In the genomic region with DNA sequence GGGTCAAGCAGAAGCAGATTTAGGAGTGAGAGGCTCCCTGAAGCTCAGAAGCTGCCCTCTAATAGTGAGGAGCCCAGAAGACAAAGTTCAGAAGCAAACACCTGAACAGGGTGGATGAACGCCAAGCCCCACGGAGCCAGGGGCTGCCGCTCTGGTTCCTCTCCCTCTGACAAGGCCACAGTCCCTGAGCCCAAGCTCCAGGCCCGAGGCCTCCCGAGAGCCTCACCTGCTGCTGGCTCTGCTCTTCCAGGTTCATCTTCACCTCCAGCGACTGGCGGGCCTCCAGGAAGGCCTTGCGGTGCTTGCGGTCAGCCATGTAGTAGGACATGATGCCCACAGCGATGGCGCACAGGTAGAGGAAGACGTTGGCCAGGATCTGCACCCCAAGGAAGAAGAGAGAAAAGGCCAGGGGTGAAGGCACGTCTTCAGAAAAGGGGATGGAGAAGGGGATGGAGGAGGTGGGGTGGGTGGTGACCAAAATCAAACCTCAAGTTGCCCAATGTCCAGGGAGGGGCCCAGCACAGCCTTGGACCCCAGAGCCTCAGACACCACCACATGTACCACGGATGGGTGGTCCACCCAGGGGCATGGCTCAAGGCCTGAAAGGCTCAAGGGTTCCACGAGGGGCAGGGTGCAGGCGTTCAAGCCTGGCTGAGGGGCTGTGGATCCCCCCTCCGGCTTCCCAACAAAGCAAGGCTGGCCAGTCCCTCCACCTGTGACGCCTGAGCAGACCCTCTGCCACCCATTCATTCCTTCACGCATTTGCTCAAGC, we compare ENCODE assay signal across 22 cellular contexts. TPM values are rescaled to one million over a fixed set of nuclear protein-coding genes. Genes with fewer than 3 reads are reported as not detected.
DNase-seq lines count a peak whose midpoint lies in the region; ATAC-seq and TF ChIP-seq lines count a peak whose summit lies in the region.
"Had no signal": no experiment of that assay in that cellular context is flagged by ENCODE, and none has a peak within 500 bp of the region (broad histone marks: within the 10 kb centered on the region; RNA-seq: fewer than 3 reads in every experiment).

No MANE protein-coding gene starts in this region.

- ATAC-seq in heart left ventricle, result peak in 1 of 4 donors; percentile 10
- no peak for ATAC-seq in left cardiac atrium
- no peak for ATAC-seq in GM21825 (IDR thresholded peaks at IDR 0.05; ENCODE audit: unreplicated experiment)
- ATAC-seq: T-cell had no signal

- WGBS in heart left ventricle, 4 donors, result 95 to 98% (median 96%) methylated on average over 19 of the region's 19 CpGs
- WGBS in esophagus muscularis mucosa, result 97% methylated on average over 14 of the region's 19 CpGs
- 95% methylated on average over 19 of the region's 19 CpGs for WGBS in urinary bladder

- TF ChIP-seq CTCF in heart left ventricle (IDR thresholded peaks at IDR 0.05), result no peak
- TF ChIP-seq CTCF in esophagus muscularis mucosa (IDR thresholded peaks at IDR 0.05), result no peak
- TF ChIP-seq CTCF in parathyroid adenoma (IDR thresholded peaks at IDR 0.05), result no peak

- no peaks in the 10 kb centered on the region for H3K79me2 ChIP-seq in parathyroid adenoma
- H3K79me2 ChIP-seq: hepatocyte had no signal

- H2AFZ ChIP-seq in parathyroid adenoma, result peak overlapping the region; percentile 78
- H2AFZ ChIP-seq: hepatocyte had no signal

- H3K4me2 ChIP-seq in parathyroid adenoma (ENCODE audit: low read length), result no peak overlapping the region
- H3K4me2 ChIP-seq: hepatocyte had no signal

- peak overlapping the region in 11 of 12 donors; percentile 10 to 81 (median 46) for H3K27ac ChIP-seq in heart left ventricle
- H3K27ac ChIP-seq in esophagus muscularis mucosa (replicated peaks in 1 of 4), result peak overlapping the region; percentile 48 to 67 (median 62)
- H3K27ac ChIP-seq in parathyroid adenoma, result peak overlapping the region; percentile 59
- peak overlapping the region; percentile 26 for H3K27ac ChIP-seq in urinary bladder (ENCODE audit: low read depth)
- H3K27ac ChIP-seq: hepatocyte, suprapubic skin had no signal

- H3K36me3 ChIP-seq in heart left ventricle, result no peaks in the 10 kb centered on the region
- peaks cover 0 to 4% (median 0%) of the 10 kb centered on the region in 4 donors for H3K36me3 ChIP-seq in esophagus muscularis mucosa
- H3K36me3 ChIP-seq in parathyroid adenoma (ENCODE audit: control insufficient read depth, insufficient read depth, low read length), result no peaks in the 10 kb centered on the region
- H3K36me3 ChIP-seq in urinary bladder (ENCODE audit: insufficient read depth), result no peaks in the 10 kb centered on the region
- H3K36me3 ChIP-seq: adrenal gland had no signal

- no peak for TF ChIP-seq POLR2A in heart left ventricle (IDR thresholded peaks at IDR 0.05)
- no peak for TF ChIP-seq POLR2A in esophagus muscularis mucosa (IDR thresholded peaks at IDR 0.05; ENCODE audit: low read depth)

- H3K9ac ChIP-seq in parathyroid adenoma, result no peak overlapping the region

- intact Hi-C loops in heart left ventricle (cut with DNase I), result no loop called here
- intact Hi-C loops in left cardiac atrium (cut with DNase I), result no loop called here
- intact Hi-C loops in esophagus muscularis mucosa (cut with DNase I), result no loop called here

- H3K27me3 ChIP-seq in heart left ventricle (no peaks in the 10 kb centered on the region), esophagus muscularis mucosa (no peaks in the 10 kb centered on the region), parathyroid adenoma (ENCODE audit: control insufficient read depth, insufficient read depth, low read length) (no peaks in the 10 kb centered on the region)
- H3K27me3 ChIP-seq: adrenal gland, hepatocyte, spleen, suprapubic skin had no signal

- no peak overlapping the region for H3K4me3 ChIP-seq in heart left ventricle
- H3K4me3 ChIP-seq in esophagus muscularis mucosa, result no peak overlapping the region
- H3K4me3 ChIP-seq in parathyroid adenoma (ENCODE audit: low read depth, low read length), result no peak overlapping the region
- H3K4me3 ChIP-seq in urinary bladder (ENCODE audit: low read depth, low read length), result no peak overlapping the region
- H3K4me3 ChIP-seq: adrenal gland, hepatocyte, spleen, suprapubic skin had no signal

- no peak for DNase-seq in heart left ventricle
- DNase-seq in left cardiac atrium, result no peak
- no peak for DNase-seq in esophagus muscularis mucosa (ENCODE audit: extremely low spot score)
- no peak for DNase-seq in hepatic stellate cell (ENCODE audit: low spot score)
- DNase-seq in activated naive CD4-positive, alpha-beta T cell (lab: John Stamatoyannopoulos, UW), result no peak
- DNase-seq: 8988T; activated CD4-positive, alpha-beta T cell treated with anti-CD3 and anti-CD28 coated beads, Interleukin-2, amount 50 U/mL, for 1 hour; activated CD8-positive, alpha-beta memory T cell treated with anti-CD3 and anti-CD28 coated beads, Interleukin-2, amount 50 U/mL, for 4 hours; activated effector memory CD4-positive, alpha-beta T cell treated with Interleukin-2 at 50 U/mL for 16 hours; COR-L47; effector memory CD4-positive, alpha-beta T cell; naive B cell; NCI-H69; SHP77 treated with DMSO at 0.1 percent for 48 hours; spleen; T-cell had no signal

- TF ChIP-seq EP300 in esophagus muscularis mucosa (IDR thresholded peaks at IDR 0.05), result no peak

- no peaks in the 10 kb centered on the region for H3K9me3 ChIP-seq in heart left ventricle
- no peaks in the 10 kb centered on the region for H3K9me3 ChIP-seq in esophagus muscularis mucosa
- H3K9me3 ChIP-seq in parathyroid adenoma (ENCODE audit: control insufficient read depth, low read length), result no peaks in the 10 kb centered on the region
- H3K9me3 ChIP-seq: adrenal gland, spleen, suprapubic skin had no signal

- peaks cover 0 to 37% (median 10%) of the 10 kb centered on the region in 12 donors for H3K4me1 ChIP-seq in heart left ventricle
- peaks cover 22 to 43% (median 34%) of the 10 kb centered on the region in 4 donors for H3K4me1 ChIP-seq in esophagus muscularis mucosa
- peaks cover 11% of the 10 kb centered on the region for H3K4me1 ChIP-seq in parathyroid adenoma
- H3K4me1 ChIP-seq in urinary bladder (ENCODE audit: insufficient read depth), result no peaks in the 10 kb centered on the region
- H3K4me1 ChIP-seq: adrenal gland had no signal

RNA-seq across cellular contexts. Expression of gene ADCY3, which starts 47.5 kb away (rescaled TPM):
- 10 to 100 TPM in 7 of 9 donors, 1 to 10 TPM in 2; 9.3 to 36.0 (median 17.5) TPM for total RNA-seq in heart left ventricle
- polyA plus RNA-seq in heart left ventricle, result 10 to 100 TPM; 10.9 to 14.4 TPM
- total RNA-seq in left cardiac atrium, result 10 to 100 TPM; 42.7 to 44.0 TPM
- 10 to 100 TPM; 21.2 to 70.6 (median 53.8) TPM for total RNA-seq in esophagus muscularis mucosa
- total RNA-seq in urinary bladder, result 28.3 TPM
- 65.2 TPM for polyA plus RNA-seq in urinary bladder
